In genomic region chr2:235050992-235051351, GRCh38 we compare ENCODE assay signal across 8 cellular contexts.
DNase-seq lines count a peak whose midpoint lies in the region; ATAC-seq and TF ChIP-seq lines count a peak whose summit lies in the region.

No MANE protein-coding gene starts in this region.

- no peak overlapping the region for H3K9ac ChIP-seq in trophoblast cell (ENCODE audit: low read length)

- H4K8ac ChIP-seq in trophoblast cell (ENCODE audit: low read depth, low read length), result no peak overlapping the region

- peaks cover 37% of the 10 kb centered on the region for H3K36me3 Mint-ChIP-seq in WTC11
- no peaks in the 10 kb centered on the region for H3K36me3 Mint-ChIP-seq in activated naive CD4-positive, alpha-beta T cell treated with anti-CD3 and anti-CD28 coated beads for 36 hours (ENCODE audit: low read depth)
- no peaks in the 10 kb centered on the region for H3K36me3 Mint-ChIP-seq in activated CD4-positive, alpha-beta memory T cell treated with anti-CD3 and anti-CD28 coated beads for 36 hours

- DNase-seq in DMS 273 treated with DMSO at 0.1 percent for 48 hours (lab: John Stamatoyannopoulos, UW), result peak; percentile 79
- DNase-seq in NCI-H1436 (lab: John Stamatoyannopoulos, UW), result peak; percentile 95
- no peak for DNase-seq in WTC11 (ENCODE audit: low spot score)
- DNase-seq in Right ventricle myocardium superior, result peak; percentile 94
- peak; percentile 92 to 96 for DNase-seq in trophoblast cell
- DNase-seq in activated naive CD4-positive, alpha-beta T cell treated with anti-CD3 and anti-CD28 coated beads for 36 hours, result no peak
- DNase-seq in activated CD4-positive, alpha-beta memory T cell treated with anti-CD3 and anti-CD28 coated beads for 36 hours, result no peak

- H3K4me2 ChIP-seq in trophoblast cell (ENCODE audit: low read length), result no peak overlapping the region

- H2AK5ac ChIP-seq in trophoblast cell (ENCODE audit: low read length), result no peak overlapping the region

- peaks cover 6% of the 10 kb centered on the region for H3K4me1 Mint-ChIP-seq in WTC11
- H3K4me1 Mint-ChIP-seq in activated naive CD4-positive, alpha-beta T cell treated with anti-CD3 and anti-CD28 coated beads for 36 hours (ENCODE audit: low read depth), result peaks cover 1% of the 10 kb centered on the region
- H3K4me1 Mint-ChIP-seq in activated CD4-positive, alpha-beta memory T cell treated with anti-CD3 and anti-CD28 coated beads for 36 hours (ENCODE audit: low read depth), result peaks cover 4% of the 10 kb centered on the region

- no peaks in the 10 kb centered on the region for H3K9me3 Mint-ChIP-seq in WTC11
- H3K9me3 Mint-ChIP-seq in activated naive CD4-positive, alpha-beta T cell treated with anti-CD3 and anti-CD28 coated beads for 36 hours, result no peaks in the 10 kb centered on the region
- no peaks in the 10 kb centered on the region for H3K9me3 Mint-ChIP-seq in activated CD4-positive, alpha-beta memory T cell treated with anti-CD3 and anti-CD28 coated beads for 36 hours

- H3K4me1 ChIP-seq in trophoblast cell (ENCODE audit: control insufficient read depth in 1 of 2, insufficient read depth in 2 of 2, low read length in 2 of 2), result peaks cover 18 to 23% of the 10 kb centered on the region in 2 experiments

- H3K9me3 ChIP-seq in trophoblast cell (ENCODE audit: insufficient read depth, low read depth, low read length), result peaks cover 2% of the 10 kb centered on the region

- no peak overlapping the region for H3K4me3 Mint-ChIP-seq in WTC11
- H3K4me3 Mint-ChIP-seq in activated naive CD4-positive, alpha-beta T cell treated with anti-CD3 and anti-CD28 coated beads for 36 hours, result no peak overlapping the region
- H3K4me3 Mint-ChIP-seq in activated CD4-positive, alpha-beta memory T cell treated with anti-CD3 and anti-CD28 coated beads for 36 hours, result no peak overlapping the region

- H2BK12ac ChIP-seq in trophoblast cell (ENCODE audit: low read length), result no peak overlapping the region

- WGBS in trophoblast cell (ENCODE audit: extremely low coverage, insufficient coverage, insufficient read length), result no CpG with 5 or more reads among the region's 6 CpGs

- H3K4me3 ChIP-seq in trophoblast cell (ENCODE audit: low read depth, low read length), result no peak overlapping the region

- peak; percentile 21 for ATAC-seq in WTC11
- ATAC-seq in Right ventricle myocardium superior (ENCODE audit: poor library complexity), result peak; percentile 92
- no peak for ATAC-seq in HG02678 (IDR thresholded peaks at IDR 0.05; ENCODE audit: unreplicated experiment)

- TF ChIP-seq CTCF in WTC11 (IDR thresholded peaks at IDR 0.05), result no peak

- H3K79me1 ChIP-seq in trophoblast cell (ENCODE audit: low read length), result peaks cover 9% of the 10 kb centered on the region

- H3K4ac ChIP-seq in trophoblast cell (ENCODE audit: low read depth, low read length), result no peak overlapping the region

- H3K18ac ChIP-seq in trophoblast cell (ENCODE audit: low read length), result peak overlapping the region; percentile 5

- no peak overlapping the region for H3K23ac ChIP-seq in trophoblast cell (ENCODE audit: low read length)

- H3K14ac ChIP-seq in trophoblast cell (ENCODE audit: low read length), result no peak overlapping the region

- no peak overlapping the region for H4K12ac ChIP-seq in trophoblast cell (ENCODE audit: low read depth, low read length)

- H4K91ac ChIP-seq in trophoblast cell (ENCODE audit: low read depth, low read length), result no peak overlapping the region

- H2BK5ac ChIP-seq in trophoblast cell (ENCODE audit: low read depth, low read length, poor library complexity), result peak overlapping the region; percentile 14

- no peaks in the 10 kb centered on the region for H3K27me3 Mint-ChIP-seq in WTC11 (ENCODE audit: low read depth)
- peaks cover 13% of the 10 kb centered on the region for H3K27me3 Mint-ChIP-seq in activated naive CD4-positive, alpha-beta T cell treated with anti-CD3 and anti-CD28 coated beads for 36 hours (ENCODE audit: low read depth)
- peaks cover 2% of the 10 kb centered on the region for H3K27me3 Mint-ChIP-seq in activated CD4-positive, alpha-beta memory T cell treated with anti-CD3 and anti-CD28 coated beads for 36 hours

- peak overlapping the region; percentile 47 for H3K27ac ChIP-seq in trophoblast cell (ENCODE audit: low read depth, low read length)

- no peak overlapping the region for H2AFZ ChIP-seq in trophoblast cell (ENCODE audit: insufficient read depth, low read length, poor library complexity)

- H2BK120ac ChIP-seq in trophoblast cell (ENCODE audit: insufficient read depth, low read length, poor library complexity), result peak overlapping the region; percentile 24

- H3K27me3 ChIP-seq in trophoblast cell (ENCODE audit: insufficient read depth, low read length), result no peaks in the 10 kb centered on the region

- H3K36me3 ChIP-seq in trophoblast cell (ENCODE audit: control insufficient read depth in 1 of 2, insufficient read depth in 2 of 2, low read length in 2 of 2), result peaks cover 44 to 47% of the 10 kb centered on the region in 2 experiments

- intact Hi-C loops in Right ventricle myocardium superior (cut with DNase I), result no loop called here
- intact Hi-C loops in activated naive CD4-positive, alpha-beta T cell treated with anti-CD3 and anti-CD28 coated beads for 36 hours (cut with micrococcal nuclease), result no loop called here
- intact Hi-C loops in activated CD4-positive, alpha-beta memory T cell treated with anti-CD3 and anti-CD28 coated beads for 36 hours (cut with micrococcal nuclease), result no loop called here

- POLR2A ChIA-PET in WTC11 (lab: Charles Lee), result no interaction called here
- POLR2A ChIA-PET in activated CD4-positive, alpha-beta memory T cell treated with anti-CD3 and anti-CD28 coated beads for 36 hours (lab: Charles Lee), result no interaction called here

- no peaks in the 10 kb centered on the region for H3K79me2 ChIP-seq in trophoblast cell (ENCODE audit: control insufficient read depth, insufficient read depth, low read length, poor library complexity)

- H3K27ac Mint-ChIP-seq in WTC11, result 0 out of 2 replicates have a peak overlapping the region, but pooled peaks have one; percentile 36
- no peak overlapping the region for H3K27ac Mint-ChIP-seq in activated naive CD4-positive, alpha-beta T cell treated with anti-CD3 and anti-CD28 coated beads for 36 hours
- no peak overlapping the region for H3K27ac Mint-ChIP-seq in activated CD4-positive, alpha-beta memory T cell treated with anti-CD3 and anti-CD28 coated beads for 36 hours

- CTCF ChIA-PET in WTC11 (lab: Charles Lee), result interaction anchor here (1.2 kb wide), 1 partner anchor 18 kb away, joined by 3 read pairs; no protein-coding TSS in a partner anchor
- CTCF ChIA-PET in activated naive CD4-positive, alpha-beta T cell treated with anti-CD3 and anti-CD28 coated beads for 36 hours (lab: Charles Lee), result no interaction called here
- CTCF ChIA-PET in activated CD4-positive, alpha-beta memory T cell treated with anti-CD3 and anti-CD28 coated beads for 36 hours (lab: Charles Lee), result no interaction called here

TF ChIP-seq in WTC11, 78 proteins besides CTCF, POLR2A, EP300 and RAD21:
- TF ChIP-seq ATF6 (CRISPR knock-in tag; IDR thresholded peaks at IDR 0.05) (no peak), USF2 (CRISPR knock-in tag; IDR thresholded peaks at IDR 0.05) (0 out of 2 replicates have a peak, but pooled peaks have one; percentile 11), HMGA2 (CRISPR knock-in tag; IDR thresholded peaks at IDR 0.05) (0 out of 2 replicates have a peak, but pooled peaks have one; percentile 29)
- TF ChIP-seq, protein P1, sequence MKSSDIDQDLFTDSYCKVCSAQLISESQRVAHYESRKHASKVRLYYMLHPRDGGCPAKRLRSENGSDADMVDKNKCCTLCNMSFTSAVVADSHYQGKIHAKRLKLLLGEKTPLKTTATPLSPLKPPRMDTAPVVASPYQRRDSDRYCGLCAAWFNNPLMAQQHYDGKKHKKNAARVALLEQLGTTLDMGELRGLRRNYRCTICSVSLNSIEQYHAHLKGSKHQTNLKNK (CRISPR knock-in tag; IDR thresholded peaks at IDR 0.05), result no peak

Comparison
In these comparisons a context has a peak if more than half of its experiments do, and no peak if none do; other contexts are left out.
1. DNase-seq: peak in DMS 273 treated with DMSO at 0.1 percent for 48 hours (single experiment), NCI-H1436 (single experiment), Right ventricle myocardium superior (single experiment) and trophoblast cell (2 of 2); none in WTC11 (single experiment), activated naive CD4-positive, alpha-beta T cell treated with anti-CD3 and anti-CD28 coated beads for 36 hours (single experiment) and activated CD4-positive, alpha-beta memory T cell treated with anti-CD3 and anti-CD28 coated beads for 36 hours (single experiment).